ENCODE assay signal across 18 cellular contexts in genomic region chr4:42678512-42678911, GRCh38. TPM values are rescaled to one million over a fixed set of nuclear protein-coding genes. Genes with fewer than 3 reads are reported as not detected.
DNase-seq lines count a peak whose midpoint lies in the region; ATAC-seq and TF ChIP-seq lines count a peak whose summit lies in the region.
"Had no signal": no experiment of that assay in that cellular context is flagged by ENCODE, and none has a peak within 500 bp of the region (broad histone marks: within the 10 kb centered on the region; RNA-seq: fewer than 3 reads in every experiment).

No MANE protein-coding gene starts in this region.

- no peaks in the 10 kb centered on the region for H3K36me3 Mint-ChIP-seq in naive B cell
- H3K36me3 Mint-ChIP-seq: CD8-positive, alpha-beta T cell; IgD-negative memory B cell had no signal

- H4K20me1 ChIP-seq in OCI-LY1 (ENCODE audit: insufficient read depth, low read length), result no peaks in the 10 kb centered on the region

- H3K4me3 Mint-ChIP-seq in naive B cell, result no peak overlapping the region
- H3K4me3 Mint-ChIP-seq: CD8-positive, alpha-beta T cell; H9; IgD-negative memory B cell had no signal

- no peak for TF ChIP-seq CTCF in OCI-LY1 (IDR thresholded peaks at IDR 0.05; ENCODE audit: low read length)

- peak overlapping the region; percentile 31 for H3K27ac ChIP-seq in OCI-LY1 (ENCODE audit: low read depth, low read length, poor library complexity, severe bottlenecking)
- H3K27ac ChIP-seq: SK-N-MC had no signal

- H3K4me2 ChIP-seq in OCI-LY1 (ENCODE audit: low read length), result no peak overlapping the region

- H3F3A ChIP-seq in OCI-LY1 (ENCODE audit: insufficient read depth, low read length), result no peaks in the 10 kb centered on the region

- DNase-seq in naive B cell, result peak; percentile 32
- no peak for DNase-seq in NCI-H146 treated with DMSO at 0.1 percent for 48 hours (lab: John Stamatoyannopoulos, UW; ENCODE audit: unreplicated experiment)
- DNase-seq in stimulated activated CD4-positive, alpha-beta T cell treated with anti-CD3 and anti-CD28 coated beads, Interleukin-15, amount 100 ng/mL, for 24 hours, result no peak
- DNase-seq: ACHN; BE2C; CD8-positive, alpha-beta T cell; H9; NCI-H1092; NCI-H1694; NCI-H345; NCI-H526 treated with DMSO at 0.1 percent for 48 hours; T-helper 1 cell had no signal

- H3K27me3 ChIP-seq in OCI-LY1 (ENCODE audit: insufficient read depth, low read length), result no peaks in the 10 kb centered on the region
- H3K27me3 ChIP-seq: BE2C had no signal

- H3K79me2 ChIP-seq in OCI-LY1 (ENCODE audit: insufficient read depth, low read length), result no peaks in the 10 kb centered on the region

- H2AFZ ChIP-seq in OCI-LY1 (ENCODE audit: low read length), result no peak overlapping the region

- H3K9me3 Mint-ChIP-seq in naive B cell, result peaks cover 0 to 1% (median 0%) of the 10 kb centered on the region in 7 donors
- H3K9me3 Mint-ChIP-seq: IgD-negative memory B cell had no signal

- ATAC-seq in GM18511 (IDR thresholded peaks at IDR 0.05; ENCODE audit: unreplicated experiment), result peak; percentile 65
- peak; percentile 76 for ATAC-seq in GM21576 (IDR thresholded peaks at IDR 0.05; ENCODE audit: unreplicated experiment)
- ATAC-seq in naive B cell (ENCODE audit: low read depth in 2 of 2), result peak; percentile 50 to 61
- no peak for ATAC-seq in HG03439 (IDR thresholded peaks at IDR 0.05; ENCODE audit: unreplicated experiment)
- ATAC-seq: CD8-positive, alpha-beta T cell had no signal

- no peaks in the 10 kb centered on the region for H3K27me3 Mint-ChIP-seq in naive B cell

- H3K27ac Mint-ChIP-seq in naive B cell, result peak overlapping the region in 1 of 6 donors; percentile 15
- H3K27ac Mint-ChIP-seq: H9, IgD-negative memory B cell had no signal

- H3K4me1 Mint-ChIP-seq in naive B cell, result peaks cover 0 to 9% (median 0%) of the 10 kb centered on the region in 3 donors

- no peaks in the 10 kb centered on the region for H3K9me2 ChIP-seq in OCI-LY1 (ENCODE audit: low read depth, low read length)

- H3K4me3 ChIP-seq in OCI-LY1 (ENCODE audit: low read depth, low read length, poor library complexity, severe bottlenecking), result no peak overlapping the region
- H3K4me3 ChIP-seq: SK-N-MC had no signal

- 0 out of 2 replicates have a peak, but pooled peaks cover 5% of the 10 kb centered on the region for H3K9me3 ChIP-seq in OCI-LY1 (ENCODE audit: low read length)
- H3K9me3 ChIP-seq: BE2C had no signal

- peaks cover 12% of the 10 kb centered on the region for H3K4me1 ChIP-seq in OCI-LY1 (ENCODE audit: insufficient read depth, low read length, severe bottlenecking)

- no peak overlapping the region for H3K9ac ChIP-seq in OCI-LY1 (ENCODE audit: low read length)

- no peaks in the 10 kb centered on the region for H3K36me3 ChIP-seq in OCI-LY1 (ENCODE audit: insufficient read depth, low read length)
- H3K36me3 ChIP-seq: BE2C had no signal

RNA-seq across cellular contexts. Expression of gene ATP8A1, which starts 21.6 kb away (rescaled TPM):
- polyA plus RNA-seq in naive B cell (ENCODE audit: low read depth in 6 of 6), result 10 to 100 TPM; 16.7 to 31.0 (median 22.2) TPM
